ENCODE assay signal across 26 cellular contexts in genomic region chr10:24407928-24408327, GRCh38.
"Had no signal": no experiment of that assay in that cellular context is flagged by ENCODE, and none has a peak within 500 bp of the region (broad histone marks: within the 10 kb centered on the region; RNA-seq: fewer than 3 reads in every experiment).

No MANE protein-coding gene starts in this region.

- DNase-seq: activated CD4-positive, alpha-beta T cell treated with anti-CD3 and anti-CD28 coated beads for 1 hour; activated CD4-positive, alpha-beta T cell treated with anti-CD3 and anti-CD28 coated beads for 4 hours; activated CD4-positive, alpha-beta T cell treated with anti-CD3 and anti-CD28 coated beads, Interleukin-2, amount 10 ng/mL, durations not matched to agents 7 days and 5 days; activated CD4-positive, alpha-beta T cell treated with anti-CD3 and anti-CD28 coated beads, Interleukin-2, amount 50 U/mL, for 48 hours; activated CD8-positive, alpha-beta memory T cell treated with anti-CD3 and anti-CD28 coated beads for 24 hours; activated CD8-positive, alpha-beta T cell treated with anti-CD3 and anti-CD28 coated beads for 36 hours; activated effector memory CD4-positive, alpha-beta T cell treated with Interleukin-2 at 50 U/mL for 16 hours; activated gamma-delta T cell treated with Interleukin-2 at 50 U/mL for 16 hours; activated naive CD4-positive, alpha-beta T cell treated with anti-CD3 and anti-CD28 coated beads, Interleukin-2, amount 50 U/mL, for 16 hours; activated naive CD4-positive, alpha-beta T cell treated with Interleukin-2 at 50 U/mL for 16 hours; activated T-cell treated with anti-CD3 and anti-CD28 coated beads, Interleukin-2, amount 50 U/mL, for 4 hours; amygdala; aorta; body of pancreas; caudate nucleus; colonic mucosa; effector CD8-positive, alpha-beta T cell; esophagus squamous epithelium; foreskin melanocyte; SW 1271; T-cell had no signal

- H3K27me3 ChIP-seq: body of pancreas, colonic mucosa, esophagus squamous epithelium had no signal

- H3K4me1 ChIP-seq: colonic mucosa had no signal

- H3K9me3 Mint-ChIP-seq: activated CD4-positive, alpha-beta T cell treated with anti-CD3 and anti-CD28 coated beads, Interleukin-2, amount 10 ng/mL, durations not matched to agents 7 days and 5 days; activated CD8-positive, alpha-beta T cell treated with anti-CD3 and anti-CD28 coated beads for 36 hours; activated T-cell treated with anti-CD3 and anti-CD28 coated beads, Interleukin-2, amount 50 U/mL, for 4 hours; activated T-helper 17 cell treated with anti-CD3 and anti-CD28 coated beads, Interleukin-2, amount 50 U/mL, for 72 hours; T-cell; T-helper 1 cell treated with Interleukin-12 subunit alpha and Interleukin-12 subunit beta and Interleukin-4 antibody, amounts not matched to agents 30 μg/mL and 1 μg/mL, for 36 hours; WTC11 had no signal

- H3K27me3 Mint-ChIP-seq: activated CD4-positive, alpha-beta T cell treated with anti-CD3 and anti-CD28 coated beads, Interleukin-2, amount 10 ng/mL, durations not matched to agents 7 days and 5 days; activated T-helper 17 cell treated with anti-CD3 and anti-CD28 coated beads, Interleukin-2, amount 50 U/mL, for 72 hours had no signal

- H3K27ac Mint-ChIP-seq: activated CD4-positive, alpha-beta T cell treated with anti-CD3 and anti-CD28 coated beads, Interleukin-2, amount 10 ng/mL, durations not matched to agents 7 days and 5 days; activated CD8-positive, alpha-beta T cell treated with anti-CD3 and anti-CD28 coated beads for 36 hours; activated naive CD8-positive, alpha-beta T cell; activated T-helper 17 cell treated with anti-CD3 and anti-CD28 coated beads, Interleukin-2, amount 50 U/mL, for 72 hours; T-cell; T-helper 1 cell treated with Interleukin-12 subunit alpha and Interleukin-12 subunit beta and Interleukin-4 antibody, amounts not matched to agents 30 μg/mL and 1 μg/mL, for 36 hours; WTC11 had no signal

- ATAC-seq: activated CD8-positive, alpha-beta T cell treated with anti-CD3 and anti-CD28 coated beads for 36 hours; activated T-cell treated with anti-CD3 and anti-CD28 coated beads, Interleukin-2, amount 50 U/mL, for 4 hours; activated T-helper 17 cell treated with anti-CD3 and anti-CD28 coated beads, Interleukin-2, amount 50 U/mL, for 72 hours; body of pancreas; T-cell; WTC11 had no signal

- H3K4me1 Mint-ChIP-seq: activated CD4-positive, alpha-beta T cell treated with anti-CD3 and anti-CD28 coated beads, Interleukin-2, amount 10 ng/mL, durations not matched to agents 7 days and 5 days; activated T-helper 17 cell treated with anti-CD3 and anti-CD28 coated beads, Interleukin-2, amount 50 U/mL, for 72 hours; T-cell; WTC11 had no signal

- H3K4me3 Mint-ChIP-seq: activated CD4-positive, alpha-beta T cell treated with anti-CD3 and anti-CD28 coated beads, Interleukin-2, amount 10 ng/mL, durations not matched to agents 7 days and 5 days; activated CD8-positive, alpha-beta T cell treated with anti-CD3 and anti-CD28 coated beads for 36 hours; activated naive CD8-positive, alpha-beta T cell; activated T-cell treated with anti-CD3 and anti-CD28 coated beads, Interleukin-2, amount 50 U/mL, for 4 hours; activated T-helper 17 cell treated with anti-CD3 and anti-CD28 coated beads, Interleukin-2, amount 50 U/mL, for 72 hours; T-cell; T-helper 1 cell treated with Interleukin-12 subunit alpha and Interleukin-12 subunit beta and Interleukin-4 antibody, amounts not matched to agents 30 μg/mL and 1 μg/mL, for 36 hours; WTC11 had no signal

- H3K27ac ChIP-seq: body of pancreas, colonic mucosa, epithelial cell of prostate had no signal

- H3K4me3 ChIP-seq: body of pancreas, colonic mucosa, esophagus squamous epithelium had no signal

- H3K36me3 Mint-ChIP-seq: activated naive CD8-positive, alpha-beta T cell; T-cell; WTC11 had no signal

- H3K9me3 ChIP-seq: body of pancreas, colonic mucosa, esophagus squamous epithelium had no signal

- H3K36me3 ChIP-seq: colonic mucosa had no signal
